26 cellular contexts compared by ENCODE assay signal in the genomic region with DNA sequence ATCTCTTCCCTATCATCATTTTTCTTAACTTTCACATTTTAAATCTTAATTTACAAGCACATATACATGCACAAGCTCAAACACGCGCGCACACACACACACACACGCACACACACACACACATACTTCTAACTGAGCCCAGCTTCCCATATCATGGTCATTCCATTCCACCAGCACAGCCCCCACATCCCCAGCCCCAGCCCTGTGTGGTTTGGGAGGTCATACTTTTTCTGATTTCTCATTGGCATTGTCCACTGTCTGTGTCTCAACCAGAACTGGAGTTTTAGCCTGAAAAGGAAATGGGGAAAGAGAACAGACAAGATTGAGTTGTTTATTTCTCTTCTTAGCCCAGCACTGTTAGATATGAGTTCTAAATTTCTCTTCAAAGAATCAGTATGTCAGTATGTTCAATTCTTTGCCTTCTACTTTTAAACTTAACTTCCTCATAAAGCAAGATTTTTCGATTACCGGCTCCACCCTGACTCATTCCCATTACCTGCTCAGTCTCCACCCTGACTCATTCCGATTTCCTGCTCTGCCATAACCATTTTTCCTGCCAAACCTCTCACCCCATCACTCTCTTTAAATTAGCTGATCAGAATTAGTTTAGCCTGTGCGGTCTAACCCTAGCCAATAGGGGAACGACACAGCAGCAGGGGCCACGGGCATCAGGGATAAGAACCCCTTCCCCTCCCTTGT. TPM values are rescaled to one million over a fixed set of nuclear protein-coding genes. Genes with fewer than 3 reads are reported as not detected.
"Had no signal": no experiment of that assay in that cellular context is flagged by ENCODE, and none has a peak within 500 bp of the region (broad histone marks: within the 10 kb centered on the region; RNA-seq: fewer than 3 reads in every experiment).

No MANE protein-coding gene starts in this region.

- H3K79me2 ChIP-seq: hepatocyte had no signal

- H3K4me1 ChIP-seq: right atrium auricular region, sigmoid colon had no signal

- H3K9me3 ChIP-seq: ovary, right atrium auricular region, sigmoid colon had no signal

- H3K27ac ChIP-seq: hepatocyte, ovary, right atrium auricular region, sigmoid colon, skin epidermis had no signal

- H2AFZ ChIP-seq: hepatocyte had no signal

- H3K36me3 ChIP-seq: ovary, right atrium auricular region, sigmoid colon had no signal

- DNase-seq: effector memory CD8-positive, alpha-beta T cell; erythroblast; foreskin melanocyte; head of caudate nucleus; kidney; left colon; left ventricle myocardium superior; natural killer cell; ovary; sigmoid colon; stimulated activated CD4-positive, alpha-beta T cell treated with anti-CD3 and anti-CD28 coated beads, Interleukin-2, amount 100 ng/mL, for 24 hours; stimulated activated CD4-positive, alpha-beta T cell treated with anti-CD3 and anti-CD28 coated beads, Interleukin-4, amount 100 ng/mL, for 4 hours; stimulated activated naive B cell treated with anti-CD40 and anti-IgM and Interleukin-4, amounts not matched to agents 10 μg/mL and 1 μg/mL and 100 μg/mL, for 72 hours; trophoblast cell had no signal

- H3K4me2 ChIP-seq: hepatocyte had no signal

- ATAC-seq: effector memory CD8-positive, alpha-beta T cell; left colon; left ventricle myocardium superior; natural killer cell; stimulated activated naive B cell treated with anti-CD40 and anti-IgM and Interleukin-4, amounts not matched to agents 10 μg/mL and 1 μg/mL and 100 μg/mL, for 72 hours had no signal

- H3K27me3 ChIP-seq: ovary, right atrium auricular region, sigmoid colon had no signal

- H3K4me3 Mint-ChIP-seq: dendritic cell treated with granulocyte-macrophage colony-stimulating factor and Interleukin-4, amounts not matched to agents 40 ng/mL and 50 ng/mL, for 4 days; effector memory CD8-positive, alpha-beta T cell; natural killer cell; neural crest cell; stimulated activated naive B cell treated with anti-CD40 and anti-IgM and Interleukin-4, amounts not matched to agents 10 μg/mL and 1 μg/mL and 100 μg/mL, for 72 hours had no signal

- H3K27ac Mint-ChIP-seq: dendritic cell treated with granulocyte-macrophage colony-stimulating factor and Interleukin-4, amounts not matched to agents 40 ng/mL and 50 ng/mL, for 4 days; effector memory CD8-positive, alpha-beta T cell; natural killer cell; stimulated activated naive B cell treated with anti-CD40 and anti-IgM and Interleukin-4, amounts not matched to agents 10 μg/mL and 1 μg/mL and 100 μg/mL, for 72 hours had no signal

- FAIRE-seq: colon, kidney had no signal

- H3K9me3 Mint-ChIP-seq: dendritic cell treated with granulocyte-macrophage colony-stimulating factor and Interleukin-4, amounts not matched to agents 40 ng/mL and 50 ng/mL, for 4 days; effector memory CD8-positive, alpha-beta T cell; natural killer cell; neural crest cell; stimulated activated naive B cell treated with anti-CD40 and anti-IgM and Interleukin-4, amounts not matched to agents 10 μg/mL and 1 μg/mL and 100 μg/mL, for 72 hours had no signal

- H3K4me1 Mint-ChIP-seq: stimulated activated naive B cell treated with anti-CD40 and anti-IgM and Interleukin-4, amounts not matched to agents 10 μg/mL and 1 μg/mL and 100 μg/mL, for 72 hours had no signal

- H3K4me3 ChIP-seq: hepatocyte, lung, ovary, right atrium auricular region, sigmoid colon, skin epidermis had no signal

RNA-seq across cellular contexts. Expression of gene IQCF1, which starts 6.4 kb away (rescaled TPM):
- total RNA-seq: hepatocyte, kidney, left colon, left ventricle myocardium superior, lung, mucosa of gallbladder, myocyte, natural killer cell, neural crest cell, posterior vena cava, right atrium auricular region, sigmoid colon, urinary bladder had no signal
- polyA plus RNA-seq: hepatocyte, lung, ovary, sigmoid colon, thymus, urinary bladder had no signal

RNA-seq across cellular contexts. Expression of gene IQCF5, which starts 21.4 kb away (rescaled TPM):
- total RNA-seq: hepatocyte, kidney, left colon, left ventricle myocardium superior, lung, mucosa of gallbladder, myocyte, natural killer cell, neural crest cell, ovary, posterior vena cava, right atrium auricular region, sigmoid colon, urinary bladder had no signal
- polyA plus RNA-seq: hepatocyte, lung, ovary, sigmoid colon, thymus, urinary bladder had no signal

RNA-seq across cellular contexts. Expression of gene IQCF2, which starts 35.3 kb away (rescaled TPM):
- total RNA-seq: hepatocyte, kidney, left colon, left ventricle myocardium superior, lung, mucosa of gallbladder, myocyte, natural killer cell, neural crest cell, ovary, posterior vena cava, right atrium auricular region, sigmoid colon, urinary bladder had no signal
- polyA plus RNA-seq: hepatocyte, lung, ovary, sigmoid colon, thymus, urinary bladder had no signal
